Comparison of ENCODE assay signal across 14 cellular contexts in the genomic region with DNA sequence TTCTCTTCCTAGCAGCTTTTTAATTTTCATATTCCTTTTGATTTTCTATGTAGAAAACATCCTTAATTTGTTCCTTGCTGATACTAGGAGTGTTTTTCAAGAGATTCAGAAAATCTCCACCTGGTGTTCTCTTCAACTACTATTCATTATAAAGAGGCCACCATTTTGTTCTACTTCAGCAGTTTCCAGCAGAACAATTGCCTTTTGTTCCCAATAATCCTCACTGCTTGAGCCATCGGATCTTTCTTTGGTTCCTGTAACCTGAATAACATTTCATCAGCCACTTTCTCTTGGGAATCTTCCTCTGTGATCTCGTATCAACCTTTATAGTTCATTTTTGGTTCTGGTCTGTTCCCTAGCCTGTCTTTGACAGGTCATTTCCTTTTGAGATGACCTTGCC. TPM values are rescaled to one million over a fixed set of nuclear protein-coding genes. Genes with fewer than 3 reads are reported as not detected.
A peak's percentile ranks its signal among the peaks of the same experiment; 100 is the strongest.
DNase-seq lines count a peak whose midpoint lies in the region; TF ChIP-seq lines count a peak whose summit lies in the region.
"Had no signal": no experiment of that assay in that cellular context is flagged by ENCODE, and none has a peak within 500 bp of the region (broad histone marks: within the 10 kb centered on the region; RNA-seq: fewer than 3 reads in every experiment).

No MANE protein-coding gene starts in this region.

- peaks cover 9% of the 10 kb centered on the region for H3K4me1 Mint-ChIP-seq in nephron progenitor cell
- H3K4me1 Mint-ChIP-seq: IgD-negative memory B cell had no signal

- WGBS in HUES64, result 67% methylated on average over 2 of the region's 2 CpGs

- H3K27me3 Mint-ChIP-seq in nephron progenitor cell (ENCODE audit: low read depth, poor library complexity), result no peaks in the 10 kb centered on the region

- H3K9me3 ChIP-seq in HUES64 (ENCODE audit: insufficient read depth, low read depth, low read length), result peaks cover 9% of the 10 kb centered on the region; the same call in 1 of the 2 replicates

- H3K27ac Mint-ChIP-seq in nephron progenitor cell, result peak overlapping the region; percentile 2
- H3K27ac Mint-ChIP-seq: CD4-positive, alpha-beta T cell; IgD-negative memory B cell had no signal

- H3K27ac ChIP-seq in HUES64 (ENCODE audit: low read depth, low read length), result peak overlapping the region; percentile 74; the same call in 1 of the 2 replicates
- H3K27ac ChIP-seq: 22Rv1 had no signal

- intact Hi-C loops in head of caudate nucleus (cut with DNase I), result no loop called here

- peaks cover 17% of the 10 kb centered on the region for H3K4me1 ChIP-seq in HUES64 (ENCODE audit: insufficient read depth, low read length)

- H3K4me3 ChIP-seq in HUES64 (ENCODE audit: low read length), result no peak overlapping the region

- H3K36me3 ChIP-seq in HUES64 (ENCODE audit: insufficient read depth, low read length), result no peaks in the 10 kb centered on the region

- H3K27me3 ChIP-seq in HUES64 (ENCODE audit: insufficient read depth, low read length), result no peaks in the 10 kb centered on the region

- TF ChIP-seq CTCF in nephron progenitor cell (IDR thresholded peaks at IDR 0.05), result no peak

- DNase-seq in DMS53 treated with DMSO at 0.1 percent for 48 hours (lab: John Stamatoyannopoulos, UW; ENCODE audit: unreplicated experiment), result peak; percentile 37
- DNase-seq in DMS53 (lab: John Stamatoyannopoulos, UW), result no peak
- no peak for DNase-seq in nephron progenitor cell
- no peak for DNase-seq in iPS-NIHi7 (ENCODE audit: extremely low spot score)
- no peak for DNase-seq in head of caudate nucleus
- no peak for DNase-seq in NCI-H1105 treated with DMSO at 0.1 percent for 48 hours (lab: John Stamatoyannopoulos, UW)
- DNase-seq: C1 segment of cervical spinal cord; CD4-positive, alpha-beta T cell; DND-41; GDM1; KG1 had no signal

- no peaks in the 10 kb centered on the region for H3K36me3 Mint-ChIP-seq in nephron progenitor cell (ENCODE audit: low read depth)
- H3K36me3 Mint-ChIP-seq: IgD-negative memory B cell had no signal

- no peak overlapping the region for H3K4me3 Mint-ChIP-seq in nephron progenitor cell
- H3K4me3 Mint-ChIP-seq: CD4-positive, alpha-beta T cell; IgD-negative memory B cell had no signal

- peaks cover 14% of the 10 kb centered on the region for H3K9me3 Mint-ChIP-seq in nephron progenitor cell
- H3K9me3 Mint-ChIP-seq: CD4-positive, alpha-beta T cell; IgD-negative memory B cell had no signal

- H3K9ac ChIP-seq in HUES64 (ENCODE audit: low read depth, low read length), result no peak overlapping the region

RNA-seq across cellular contexts. Expression of a gene that starts 1.8 kb away (rescaled TPM):
- polyA plus RNA-seq in HUES64 (2013, experiment 1 of 2), result not detected
- not detected for polyA plus RNA-seq in HUES64 (2013, experiment 2 of 2)
- polyA plus RNA-seq: IgD-negative memory B cell had no signal

RNA-seq across cellular contexts. Expression of a gene that starts 19.2 kb away (rescaled TPM):
- not detected for polyA plus RNA-seq in HUES64 (2013, experiment 1 of 2)
- polyA plus RNA-seq in HUES64 (2013, experiment 2 of 2), result not detected
- polyA plus RNA-seq: IgD-negative memory B cell had no signal

RNA-seq across cellular contexts. Expression of a gene that starts 32.8 kb away (rescaled TPM):
- polyA plus RNA-seq in HUES64 (2013, experiment 1 of 2), result not detected
- polyA plus RNA-seq in HUES64 (2013, experiment 2 of 2), result not detected
- polyA plus RNA-seq: IgD-negative memory B cell had no signal

RNA-seq across cellular contexts. Expression of a gene that starts 44.2 kb away (rescaled TPM):
- not detected for polyA plus RNA-seq in HUES64 (2013, experiment 1 of 2)
- not detected for polyA plus RNA-seq in HUES64 (2013, experiment 2 of 2)
- polyA plus RNA-seq: IgD-negative memory B cell had no signal

RNA-seq across cellular contexts. Expression of a gene that starts 48.6 kb away (rescaled TPM):
- polyA plus RNA-seq in HUES64 (2013, experiment 1 of 2), result not detected
- polyA plus RNA-seq in HUES64 (2013, experiment 2 of 2), result not detected
- polyA plus RNA-seq: IgD-negative memory B cell had no signal
